ENCODE assay signal across 12 cellular contexts in genomic region chr7:127786184-127786583, GRCh38.
"Had no signal": no experiment of that assay in that cellular context is flagged by ENCODE, and none has a peak within 500 bp of the region (broad histone marks: within the 10 kb centered on the region; RNA-seq: fewer than 3 reads in every experiment).

No MANE protein-coding gene starts in this region.

- H3K9me3 ChIP-seq: lower lobe of right lung, right atrium auricular region, thyroid gland had no signal

- ATAC-seq: left cardiac atrium; lower lobe of right lung; stimulated activated effector memory CD8-positive, alpha-beta T cell treated with anti-CD3 and anti-CD28 coated beads, Interleukin-12 subunit alpha, Interleukin-12 subunit beta, amount 100 ng/mL, for 72 hours; WTC11 had no signal

- H3K9ac ChIP-seq: parathyroid adenoma had no signal

- H3K4me3 ChIP-seq: lower lobe of right lung, right atrium auricular region, thyroid gland had no signal

- H3K9me3 Mint-ChIP-seq: activated CD4-positive, alpha-beta T cell treated with anti-CD3 and anti-CD28 coated beads, Interleukin-2, amount 10 ng/mL, durations not matched to agents 7 days and 5 days; activated naive CD4-positive, alpha-beta T cell treated with anti-CD3 and anti-CD28 coated beads, Interleukin-2, amount 50 U/mL, for 24 hours; naive B cell; stimulated activated effector memory CD8-positive, alpha-beta T cell treated with anti-CD3 and anti-CD28 coated beads, Interleukin-12 subunit alpha, Interleukin-12 subunit beta, amount 100 ng/mL, for 72 hours had no signal

- H2AFZ ChIP-seq: parathyroid adenoma had no signal

- H3K27ac ChIP-seq: lower lobe of right lung, parathyroid adenoma, right atrium auricular region, thyroid gland had no signal

- H3K27me3 Mint-ChIP-seq: activated CD4-positive, alpha-beta T cell treated with anti-CD3 and anti-CD28 coated beads, Interleukin-2, amount 10 ng/mL, durations not matched to agents 7 days and 5 days; activated naive CD4-positive, alpha-beta T cell treated with anti-CD3 and anti-CD28 coated beads, Interleukin-2, amount 50 U/mL, for 24 hours; naive B cell had no signal

- H3K27me3 ChIP-seq: right atrium auricular region, thyroid gland had no signal

- H3K36me3 Mint-ChIP-seq: WTC11 had no signal

- DNase-seq: activated CD4-positive, alpha-beta T cell treated with anti-CD3 and anti-CD28 coated beads, Interleukin-2, amount 10 ng/mL, durations not matched to agents 7 days and 5 days; amygdala; hypothalamus; left cardiac atrium; lower lobe of right lung; naive B cell; thyroid gland had no signal

- H3K27ac Mint-ChIP-seq: activated CD4-positive, alpha-beta T cell treated with anti-CD3 and anti-CD28 coated beads, Interleukin-2, amount 10 ng/mL, durations not matched to agents 7 days and 5 days; activated naive CD4-positive, alpha-beta T cell treated with anti-CD3 and anti-CD28 coated beads, Interleukin-2, amount 50 U/mL, for 24 hours; stimulated activated effector memory CD8-positive, alpha-beta T cell treated with anti-CD3 and anti-CD28 coated beads, Interleukin-12 subunit alpha, Interleukin-12 subunit beta, amount 100 ng/mL, for 72 hours; WTC11 had no signal

- H3K36me3 ChIP-seq: lower lobe of right lung, right atrium auricular region, thyroid gland had no signal

- H3K4me3 Mint-ChIP-seq: activated CD4-positive, alpha-beta T cell treated with anti-CD3 and anti-CD28 coated beads, Interleukin-2, amount 10 ng/mL, durations not matched to agents 7 days and 5 days; activated naive CD4-positive, alpha-beta T cell treated with anti-CD3 and anti-CD28 coated beads, Interleukin-2, amount 50 U/mL, for 24 hours; naive B cell; stimulated activated effector memory CD8-positive, alpha-beta T cell treated with anti-CD3 and anti-CD28 coated beads, Interleukin-12 subunit alpha, Interleukin-12 subunit beta, amount 100 ng/mL, for 72 hours; WTC11 had no signal
